ENCODE assay signal across 16 cellular contexts in the genomic region with DNA sequence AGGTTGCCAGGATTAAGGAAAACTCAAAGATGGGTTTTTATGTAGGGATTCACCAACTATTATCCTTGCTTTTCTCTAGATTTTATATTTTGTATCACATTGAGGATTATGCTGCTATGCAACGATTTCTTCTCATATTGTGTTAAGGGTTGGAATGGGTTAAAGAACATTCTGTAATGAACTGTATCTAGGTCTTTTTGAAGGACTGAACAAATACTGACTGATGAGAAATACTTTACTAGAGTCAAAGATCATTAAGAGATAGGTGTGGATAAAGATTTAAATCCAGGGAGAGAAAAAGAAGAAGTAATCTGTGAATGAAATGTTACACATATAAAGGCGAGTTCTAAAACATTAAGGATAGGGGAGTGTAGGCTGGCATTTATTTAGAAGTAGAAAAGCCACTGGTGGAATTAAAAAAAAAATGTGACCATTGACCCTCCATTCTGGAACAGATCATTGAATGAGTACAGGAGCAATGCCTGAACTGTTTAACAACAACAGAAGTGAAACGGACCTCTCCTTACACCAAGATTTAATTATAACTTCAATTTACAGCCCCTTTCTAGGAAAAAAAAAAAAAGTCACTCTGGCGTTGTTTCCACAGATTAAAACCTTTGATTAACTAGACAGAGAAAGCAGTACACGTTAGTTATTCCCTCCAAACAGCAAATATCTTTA. TPM values are rescaled to one million over a fixed set of nuclear protein-coding genes. Genes with fewer than 3 reads are reported as not detected.
DNase-seq lines count a peak whose midpoint lies in the region; ATAC-seq and TF ChIP-seq lines count a peak whose summit lies in the region.
"Had no signal": no experiment of that assay in that cellular context is flagged by ENCODE, and none has a peak within 500 bp of the region (broad histone marks: within the 10 kb centered on the region; RNA-seq: fewer than 3 reads in every experiment).

No MANE protein-coding gene starts in this region.

- ATAC-seq in left lobe of liver (peak; percentile 76), right lobe of liver (peak; percentile 59 to 78 (median 72)), GM18870 (IDR thresholded peaks at IDR 0.05; ENCODE audit: unreplicated experiment) (no peak), GM18873 (IDR thresholded peaks at IDR 0.05; ENCODE audit: low FRiP score, unreplicated experiment) (no peak)

- TF ChIP-seq POLR2A in right lobe of liver (IDR thresholded peaks at IDR 0.05): no peak

- peak overlapping the region in 2 of 3 donors; percentile 14 to 24 for H3K4me3 ChIP-seq in right lobe of liver
- H3K4me3 ChIP-seq: GM23248 had no signal

- WGBS in right lobe of liver (ENCODE audit: insufficient coverage, low coverage, low lambda C conversion rate, missing lambda C conversion rate): 26% methylated on average over 5 of the region's 5 CpGs

- no peaks in the 10 kb centered on the region for H3K36me3 ChIP-seq in right lobe of liver

- intact Hi-C loops in right lobe of liver (cut with DNase I): no loop called here

- peaks cover 0 to 30% (median 7%) of the 10 kb centered on the region in 4 donors for H3K4me1 ChIP-seq in right lobe of liver

- DNase-seq in SK-N-DZ (ENCODE audit: low spot score): peak; percentile 58
- no peak for DNase-seq in left lobe of liver (ENCODE audit: low spot score)
- DNase-seq in right lobe of liver: no peak
- no peak for DNase-seq in kidney glomerular epithelial cell (lab: John Stamatoyannopoulos, UW)
- DNase-seq: C1 segment of cervical spinal cord; Calu3; CD4-positive, alpha-beta memory T cell; COR-L47; DMS53; DMS79 treated with DMSO at 0.1 percent for 48 hours; GF-D8; GM23248; H7; HCEC 1CT had no signal

- no peak for TF ChIP-seq CTCF in right lobe of liver (IDR thresholded peaks at IDR 0.05)

- H3K9me3 ChIP-seq in right lobe of liver: no peaks in the 10 kb centered on the region

- H3K27me3 ChIP-seq in right lobe of liver: no peaks in the 10 kb centered on the region

- H3K27ac ChIP-seq in right lobe of liver: peak overlapping the region in 2 of 3 donors; percentile 73 to 78
- H3K27ac ChIP-seq: GM23248 had no signal

RNA-seq across cellular contexts. Expression of a gene that starts 39.2 kb away (rescaled TPM):
- polyA plus RNA-seq in SK-N-DZ (2014; cell fraction: cytosol; rRNA removed): 10.2 and 11.0 TPM in 2 replicates
- polyA plus RNA-seq in SK-N-DZ (2014; cell fraction: nucleus; rRNA removed): 6.4 and 10.7 TPM in 2 replicates
- total RNA-seq in left lobe of liver (147 TPM), right lobe of liver (100 to 1,000 TPM; 157 to 215 (median 183) TPM)
- total RNA-seq: CD4-positive, alpha-beta memory T cell had no signal
- polyA plus RNA-seq: CD4-positive, alpha-beta memory T cell had no signal

RNA-seq across cellular contexts. Expression of a gene that starts 45.4 kb away (rescaled TPM):
- 10.2 and 10.4 TPM in 2 replicates for polyA plus RNA-seq in SK-N-DZ (2014; cell fraction: cytosol; rRNA removed)
- polyA plus RNA-seq in SK-N-DZ (2014; cell fraction: nucleus; rRNA removed): 9.7 and 12.2 TPM in 2 replicates
- total RNA-seq in left lobe of liver (4.2 TPM), right lobe of liver (1 to 10 TPM; 3.9 to 5.6 (median 4.5) TPM)

Comparison
In these comparisons a context has a peak if more than half of its experiments do, and no peak if none do; other contexts are left out.
1. ATAC-seq: peak in left lobe of liver (single experiment) and right lobe of liver (4 of 4); none in GM18870 (single experiment) and GM18873 (single experiment).